ENCODE assay signal across 1 cellular context in genomic region chr21:42763578-42764442, GRCh38.
TF ChIP-seq lines count a peak whose summit lies in the region.

No MANE protein-coding gene starts in this region.

TF ChIP-seq in WTC11, 78 proteins besides CTCF, POLR2A, EP300 and RAD21 (continued from another document):
- TF ChIP-seq ATF2 (CRISPR knock-in tag; IDR thresholded peaks at IDR 0.05; ENCODE audit: borderline replicate concordance, low read depth) (no peak), ELF4 (CRISPR knock-in tag; IDR thresholded peaks at IDR 0.05; ENCODE audit: low read depth) (no peak), ZSCAN18 (CRISPR knock-in tag; IDR thresholded peaks at IDR 0.05) (no peak)
